Comparison of ENCODE assay signal across 13 cellular contexts in genomic region chr6:32369678-32370077, GRCh38. TPM values are rescaled to one million over a fixed set of nuclear protein-coding genes. Genes with fewer than 3 reads are reported as not detected.
A peak's percentile ranks its signal among the peaks of the same experiment; 100 is the strongest.
DNase-seq lines count a peak whose midpoint lies in the region; ATAC-seq and TF ChIP-seq lines count a peak whose summit lies in the region.
"Had no signal": no experiment of that assay in that cellular context is flagged by ENCODE, and none has a peak within 500 bp of the region (broad histone marks: within the 10 kb centered on the region; RNA-seq: fewer than 3 reads in every experiment).

No MANE protein-coding gene starts in this region.

- no peaks in the 10 kb centered on the region for H3K79me2 ChIP-seq in GM23248 (ENCODE audit: insufficient read depth)
- no peaks in the 10 kb centered on the region for H3K79me2 ChIP-seq in GM23338 (replicated peaks; ENCODE audit: insufficient read depth)

- peaks cover 6% of the 10 kb centered on the region for H3K4me1 Mint-ChIP-seq in activated T-helper 17 cell treated with anti-CD3 and anti-CD28 coated beads, Interleukin-2, amount 50 U/mL, for 72 hours
- H3K4me1 Mint-ChIP-seq in GM23338, result no peaks in the 10 kb centered on the region

- H3K4me3 ChIP-seq in GM23248 (no peak overlapping the region), GM23338 (no peak overlapping the region)
- H3K4me3 ChIP-seq: left lung had no signal

- H3K36me3 ChIP-seq in GM23248 (ENCODE audit: low read depth) (no peaks in the 10 kb centered on the region), GM23338 (ENCODE audit: insufficient read depth) (no peaks in the 10 kb centered on the region)
- H3K36me3 ChIP-seq: left lung had no signal

- no peak overlapping the region for H3K9ac ChIP-seq in GM23248

- no peaks in the 10 kb centered on the region for H3K9me3 ChIP-seq in GM23248 (ENCODE audit: low read depth)
- H3K9me3 ChIP-seq: left lung had no signal

- H3F3A ChIP-seq in GM23248 (ENCODE audit: insufficient read depth) (peaks cover 7% of the 10 kb centered on the region), GM23338 (replicated peaks; ENCODE audit: low read depth) (no peaks in the 10 kb centered on the region)

- ATAC-seq in activated T-helper 17 cell treated with anti-CD3 and anti-CD28 coated beads, Interleukin-2, amount 50 U/mL, for 72 hours (replicated peaks), result peak; percentile 91
- ATAC-seq in HG02938 (IDR thresholded peaks at IDR 0.05; ENCODE audit: unreplicated experiment) (no peak), GM23338 (no peak), GM18873 (IDR thresholded peaks at IDR 0.05; ENCODE audit: low FRiP score, unreplicated experiment) (no peak)
- ATAC-seq: left lung had no signal

- H3K4me2 ChIP-seq in GM23248 (ENCODE audit: unreplicated experiment) (no peak overlapping the region), GM23338 (no peak overlapping the region)

- 0% methylated on average over 2 of the region's 2 CpGs for WGBS in GM23248 (ENCODE audit: low coverage in 1 of 2, low lambda C conversion rate in 2 of 2, missing lambda C conversion rate in 2 of 2), 2 experiments

- DNase-seq in AG08395 (ENCODE audit: low spot score), result peak; percentile 77
- DNase-seq in GM23248, result peak; percentile 94
- DNase-seq in hepatic stellate cell (ENCODE audit: low spot score), result peak; percentile 11
- DNase-seq in GM23338 (ENCODE audit: low spot score), result no peak
- DNase-seq in HEK293T (ENCODE audit: extremely low spot score), result no peak
- DNase-seq: left lung; NCI-H2227 treated with DMSO at 0.1 percent for 48 hours; SHP77 treated with DMSO at 0.1 percent for 48 hours; stimulated activated CD4-positive, alpha-beta T cell treated with anti-CD3 and anti-CD28 coated beads, Interleukin-2, amount 100 ng/mL, for 24 hours had no signal

- H3K36me3 Mint-ChIP-seq in activated T-helper 17 cell treated with anti-CD3 and anti-CD28 coated beads, Interleukin-2, amount 50 U/mL, for 72 hours (ENCODE audit: low read depth), result no peaks in the 10 kb centered on the region
- H3K36me3 Mint-ChIP-seq in GM23338 (ENCODE audit: low read depth), result no peaks in the 10 kb centered on the region
- H3K36me3 Mint-ChIP-seq: activated naive CD8-positive, alpha-beta T cell had no signal

- H3K27ac Mint-ChIP-seq in activated T-helper 17 cell treated with anti-CD3 and anti-CD28 coated beads, Interleukin-2, amount 50 U/mL, for 72 hours, result no peak overlapping the region
- no peak overlapping the region for H3K27ac Mint-ChIP-seq in GM23338
- H3K27ac Mint-ChIP-seq: activated naive CD8-positive, alpha-beta T cell had no signal

- in situ Hi-C loops in GM23248 (cut with MboI), result no loop called here

- H3K9me2 ChIP-seq in GM23248 (ENCODE audit: insufficient read depth) (no peaks in the 10 kb centered on the region), GM23338 (ENCODE audit: insufficient read depth) (no peaks in the 10 kb centered on the region)

- peak overlapping the region; percentile 38 for H3K27ac ChIP-seq in GM23248
- H3K27ac ChIP-seq in GM23338 (ENCODE audit: low read depth), result no peak overlapping the region
- H3K27ac ChIP-seq: left lung had no signal

- H3K27me3 Mint-ChIP-seq in activated T-helper 17 cell treated with anti-CD3 and anti-CD28 coated beads, Interleukin-2, amount 50 U/mL, for 72 hours, result peaks cover 38% of the 10 kb centered on the region
- no peaks in the 10 kb centered on the region for H3K27me3 Mint-ChIP-seq in GM23338 (ENCODE audit: insufficient read depth, low read depth, poor library complexity)

- H3K4me3 Mint-ChIP-seq in activated T-helper 17 cell treated with anti-CD3 and anti-CD28 coated beads, Interleukin-2, amount 50 U/mL, for 72 hours, result no peak overlapping the region
- H3K4me3 Mint-ChIP-seq in GM23338, result no peak overlapping the region
- H3K4me3 Mint-ChIP-seq: activated naive CD8-positive, alpha-beta T cell had no signal

- POLR2A ChIA-PET in HEK293T (lab: Yijun Ruan, JAX), result no interaction called here

- TF ChIP-seq CTCF in GM23338 (conservative IDR thresholded peaks at IDR 0.05; ENCODE audit: low read depth in 2 of 2), result no peak

- no peaks in the 10 kb centered on the region for H4K20me1 ChIP-seq in GM23248 (ENCODE audit: insufficient read depth)
- H4K20me1 ChIP-seq in GM23338 (replicated peaks; ENCODE audit: insufficient read depth), result no peaks in the 10 kb centered on the region

- H3K9me3 Mint-ChIP-seq in activated T-helper 17 cell treated with anti-CD3 and anti-CD28 coated beads, Interleukin-2, amount 50 U/mL, for 72 hours, result no peaks in the 10 kb centered on the region
- H3K9me3 Mint-ChIP-seq in GM23338, result no peaks in the 10 kb centered on the region

- H2AFZ ChIP-seq in GM23248 (no peak overlapping the region), GM23338 (no peak overlapping the region)

- CTCF ChIA-PET in HEK293T (lab: Yijun Ruan, JAX), result interaction anchor here (0.5 kb wide), 1 partner anchor 14 kb away, joined by 3 read pairs; no protein-coding TSS in a partner anchor

- H3K4me1 ChIP-seq in GM23248 (ENCODE audit: insufficient read depth) (peaks cover 24% of the 10 kb centered on the region), GM23338 (ENCODE audit: insufficient read depth) (no peaks in the 10 kb centered on the region)
- H3K4me1 ChIP-seq: left lung had no signal

- no peaks in the 10 kb centered on the region for H3K27me3 ChIP-seq in GM23248 (replicated peaks; ENCODE audit: insufficient read depth)
- no peaks in the 10 kb centered on the region for H3K27me3 ChIP-seq in GM23338 (ENCODE audit: insufficient read depth)
- H3K27me3 ChIP-seq: left lung had no signal

TF ChIP-seq in GM23338, 12 proteins besides CTCF, POLR2A, EP300 and RAD21:
- TF ChIP-seq STAT1 (IDR thresholded peaks at IDR 0.05; ENCODE audit: unreplicated experiment) (no peak), JUNB (IDR thresholded peaks at IDR 0.05; ENCODE audit: unreplicated experiment) (no peak), EZH2 (IDR thresholded peaks at IDR 0.05; ENCODE audit: low read depth, unreplicated experiment) (no peak), ZNF331 (CRISPR knock-in tag; IDR thresholded peaks at IDR 0.05; ENCODE audit: low read depth) (no peak)

TF ChIP-seq in HEK293T, 16 proteins besides CTCF, POLR2A, EP300 and RAD21:
- no peak for TF ChIP-seq HDGF (IDR thresholded peaks at IDR 0.05; ENCODE audit: borderline replicate concordance)
- no peak for TF ChIP-seq ARNT (IDR thresholded peaks at IDR 0.05)
- no peak for TF ChIP-seq LEF1 (IDR thresholded peaks at IDR 0.05; ENCODE audit: borderline replicate concordance)
- TF ChIP-seq CTBP1 (IDR thresholded peaks at IDR 0.05; ENCODE audit: borderline replicate concordance), result no peak
- no peak for TF ChIP-seq ZNF384 (IDR thresholded peaks at IDR 0.05)
- TF ChIP-seq L3MBTL2 (conservative IDR thresholded peaks at IDR 0.05), result no peak
- TF ChIP-seq FOXM1 (IDR thresholded peaks at IDR 0.05; ENCODE audit: borderline replicate concordance), result no peak
- TF ChIP-seq BHLHE40 (IDR thresholded peaks at IDR 0.05; ENCODE audit: borderline replicate concordance), result no peak
- TF ChIP-seq ELF4 (IDR thresholded peaks at IDR 0.05), result no peak
- no peak for TF ChIP-seq PKNOX1 (IDR thresholded peaks at IDR 0.05)
- TF ChIP-seq FOXA1 (IDR thresholded peaks at IDR 0.05), result no peak
- no peak for TF ChIP-seq NFRKB (IDR thresholded peaks at IDR 0.05)
- no peak for TF ChIP-seq TARDBP (IDR thresholded peaks at IDR 0.05)
- no peak for TF ChIP-seq SP1 (IDR thresholded peaks at IDR 0.05)
- TF ChIP-seq SUZ12 (IDR thresholded peaks at IDR 0.05), result no peak
- no peak for TF ChIP-seq FOXK2 (IDR thresholded peaks at IDR 0.05)

RNA-seq across cellular contexts. Expression of gene TSBP1, which starts 2.0 kb away (rescaled TPM):
- not detected in 2 replicates for total RNA-seq in GM23248 (2014; rRNA removed; shearing (Covaris generic))
- polyA plus RNA-seq in GM23248 (2016; fragmentation: Nextera tagmentation; extraction: Ambion mirVana), result not detected in 2 replicates
- not detected for total RNA-seq in activated T-helper 17 cell treated with anti-CD3 and anti-CD28 coated beads, Interleukin-2, amount 50 U/mL, for 72 hours
- not detected in 2 replicates for total RNA-seq in GM23338 (2014; rRNA removed; shearing (Covaris generic))
- 0.15 TPM in 1 of 2 replicates, not detected in the other for polyA plus RNA-seq in GM23338 (2016; fragmentation: Nextera tagmentation; extraction: Ambion mirVana)
- total RNA-seq: left lung had no signal

RNA-seq across cellular contexts. Expression of gene BTNL2, which starts 37.3 kb away (rescaled TPM):
- not detected in 2 replicates for total RNA-seq in GM23248 (2014; rRNA removed; shearing (Covaris generic))
- polyA plus RNA-seq in GM23248 (2016; fragmentation: Nextera tagmentation; extraction: Ambion mirVana) (not detected in 2 replicates), GM23338 (2016; fragmentation: Nextera tagmentation; extraction: Ambion mirVana) (not detected in 2 replicates)
- total RNA-seq in activated T-helper 17 cell treated with anti-CD3 and anti-CD28 coated beads, Interleukin-2, amount 50 U/mL, for 72 hours, result not detected
- not detected in 2 replicates for total RNA-seq in GM23338 (2014; rRNA removed; shearing (Covaris generic))
- total RNA-seq: left lung had no signal

Comparison
In these comparisons a context has a peak if more than half of its experiments do, and no peak if none do; other contexts are left out.
1. DNase-seq: peak in AG08395 (single experiment), GM23248 (single experiment) and hepatic stellate cell (single experiment); none in GM23338 (single experiment) and HEK293T (single experiment).